Comparison of ENCODE assay signal across 8 cellular contexts in the genomic region with DNA sequence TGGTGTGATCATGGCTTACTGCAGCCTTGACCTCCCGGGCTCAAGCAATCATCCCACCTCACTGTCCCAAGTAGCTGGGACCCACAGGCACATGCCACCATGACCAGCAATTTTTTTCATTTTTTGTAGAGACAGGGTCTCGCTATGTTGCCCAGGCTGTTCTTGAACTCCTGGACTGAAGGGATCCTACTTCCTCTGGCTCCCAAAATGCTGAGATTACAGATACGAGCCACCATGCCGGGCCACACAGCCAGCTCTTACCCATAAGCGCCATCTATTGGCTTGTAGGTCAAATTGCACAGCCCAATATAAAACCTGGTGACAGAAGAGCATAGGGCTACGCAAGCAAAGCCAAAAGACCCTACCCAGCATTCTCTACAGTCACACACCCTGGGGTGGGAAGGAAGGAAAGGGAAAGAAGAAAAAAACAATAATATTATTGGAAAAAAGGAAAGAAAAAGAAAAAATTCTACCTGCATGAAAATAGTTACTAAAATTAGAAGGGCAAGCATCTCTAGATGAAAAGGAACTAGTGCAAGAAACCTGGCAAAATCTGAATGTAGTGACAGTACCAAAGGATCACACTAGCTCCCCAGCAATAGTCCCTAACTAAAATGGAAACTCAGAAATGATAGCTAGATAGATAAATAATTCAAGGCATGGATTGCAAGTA. TPM values are rescaled to one million over a fixed set of nuclear protein-coding genes. Genes with fewer than 3 reads are reported as not detected.
DNase-seq lines count a peak whose midpoint lies in the region; ATAC-seq and TF ChIP-seq lines count a peak whose summit lies in the region.

No MANE protein-coding gene starts in this region.

- H3K27me3 Mint-ChIP-seq in CD4-positive, CD25-positive, alpha-beta regulatory T cell: peaks cover 16% of the 10 kb centered on the region
- peaks cover 19% of the 10 kb centered on the region for H3K27me3 Mint-ChIP-seq in type B pancreatic cell

- ATAC-seq in CD4-positive, CD25-positive, alpha-beta regulatory T cell (ENCODE audit: low read depth in 2 of 2): no peak
- ATAC-seq in GM18519 (IDR thresholded peaks at IDR 0.05; ENCODE audit: low FRiP score, unreplicated experiment) (peak; percentile 69), HG03175 (IDR thresholded peaks at IDR 0.05; ENCODE audit: unreplicated experiment) (peak; percentile 82)

- H3K4me1 Mint-ChIP-seq in CD4-positive, CD25-positive, alpha-beta regulatory T cell: no peaks in the 10 kb centered on the region
- no peaks in the 10 kb centered on the region for H3K4me1 Mint-ChIP-seq in type B pancreatic cell (ENCODE audit: unreplicated experiment)

- TF ChIP-seq CTCF in type B pancreatic cell (conservative IDR thresholded peaks at IDR 0.05): peak; percentile 79

- H3K27ac ChIP-seq in CD4-positive, CD25-positive, alpha-beta regulatory T cell (ENCODE audit: insufficient read depth, low read length, poor library complexity, severe bottlenecking): no peak overlapping the region

- H3K27me3 ChIP-seq in CD4-positive, CD25-positive, alpha-beta regulatory T cell (ENCODE audit: control insufficient read depth, insufficient read depth, low read length): no peaks in the 10 kb centered on the region

- H3K9me3 Mint-ChIP-seq in CD4-positive, CD25-positive, alpha-beta regulatory T cell: peaks cover 0 to 8% (median 0%) of the 10 kb centered on the region in 7 donors
- H3K9me3 Mint-ChIP-seq in type B pancreatic cell: peaks cover 7% of the 10 kb centered on the region

- H3K4me3 ChIP-seq in CD4-positive, CD25-positive, alpha-beta regulatory T cell (ENCODE audit: low read depth, low read length): no peak overlapping the region

- H3K9me3 ChIP-seq in CD4-positive, CD25-positive, alpha-beta regulatory T cell (ENCODE audit: control insufficient read depth in 2 of 2, low read length in 2 of 2): no peaks in the 10 kb centered on the region

- no peak overlapping the region for H3K27ac Mint-ChIP-seq in CD4-positive, CD25-positive, alpha-beta regulatory T cell
- H3K27ac Mint-ChIP-seq in type B pancreatic cell: no peak overlapping the region

- H3K4me3 Mint-ChIP-seq in CD4-positive, CD25-positive, alpha-beta regulatory T cell: no peak overlapping the region
- H3K4me3 Mint-ChIP-seq in type B pancreatic cell: no peak overlapping the region

- no peaks in the 10 kb centered on the region for H3K36me3 Mint-ChIP-seq in CD4-positive, CD25-positive, alpha-beta regulatory T cell
- H3K36me3 Mint-ChIP-seq in type B pancreatic cell: no peaks in the 10 kb centered on the region

- H3K36me3 ChIP-seq in CD4-positive, CD25-positive, alpha-beta regulatory T cell (ENCODE audit: control insufficient read depth, insufficient read depth, low read length): no peaks in the 10 kb centered on the region

- H3K4me1 ChIP-seq in CD4-positive, CD25-positive, alpha-beta regulatory T cell (ENCODE audit: control insufficient read depth, insufficient read depth, low read length, poor library complexity, severe bottlenecking): no peaks in the 10 kb centered on the region

- peak in 2 of 3 donors; percentile 9 to 37 for DNase-seq in CD4-positive, CD25-positive, alpha-beta regulatory T cell
- DNase-seq in NCI-H82 treated with DMSO at 0.1 percent for 48 hours (lab: John Stamatoyannopoulos, UW; ENCODE audit: unreplicated experiment): peak; percentile 47
- DNase-seq in astrocyte of the hippocampus (ENCODE audit: low read depth, low spot score): peak; percentile 68
- peak; percentile 32 for DNase-seq in kidney glomerular epithelial cell (lab: John Stamatoyannopoulos, UW)
- DNase-seq in type B pancreatic cell (ENCODE audit: extremely low spot score, unreplicated experiment): no peak
- DNase-seq in hippocampal formation (lab: John Stamatoyannopoulos, UW): no peak

RNA-seq across cellular contexts. Expression of a gene that starts 29.4 kb away (rescaled TPM):
- not detected for total RNA-seq in CD4-positive, CD25-positive, alpha-beta regulatory T cell
- polyA plus RNA-seq in CD4-positive, CD25-positive, alpha-beta regulatory T cell: under 1 TPM in 3 of 4 donors, not detected in 1; 0.09 to 0.11 (median 0.10) TPM
- 2.0 and 19.9 TPM in 2 replicates for total RNA-seq in type B pancreatic cell (ENCODE audit: low replicate concordance)

Comparison
In these comparisons a context has a peak if more than half of its experiments do, and no peak if none do; other contexts are left out.
1. ATAC-seq: peak in GM18519 (single experiment) and HG03175 (single experiment); none in CD4-positive, CD25-positive, alpha-beta regulatory T cell (0 of 2).
2. DNase-seq: peak in CD4-positive, CD25-positive, alpha-beta regulatory T cell (2 of 3), NCI-H82 treated with DMSO at 0.1 percent for 48 hours (single experiment), astrocyte of the hippocampus (single experiment) and kidney glomerular epithelial cell (single experiment); none in type B pancreatic cell (single experiment) and hippocampal formation (0 of 2).